12 cellular contexts compared by ENCODE assay signal in genomic region chr10:34024708-34025425, GRCh38.
DNase-seq lines count a peak whose midpoint lies in the region; ATAC-seq and TF ChIP-seq lines count a peak whose summit lies in the region.
"Had no signal": no experiment of that assay in that cellular context is flagged by ENCODE, and none has a peak within 500 bp of the region (broad histone marks: within the 10 kb centered on the region; RNA-seq: fewer than 3 reads in every experiment).

No MANE protein-coding gene starts in this region.

- peak; percentile 60 for TF ChIP-seq CTCF in PC-3 (conservative IDR thresholded peaks at IDR 0.05; ENCODE audit: low read depth, low read length)
- TF ChIP-seq CTCF in foreskin fibroblast (IDR thresholded peaks at IDR 0.05; ENCODE audit: low read depth, low read length), result no peak
- peak; percentile 25 for TF ChIP-seq CTCF in type B pancreatic cell (conservative IDR thresholded peaks at IDR 0.05)

- H4K20me1 ChIP-seq in PC-3 (ENCODE audit: low read length), result no peaks in the 10 kb centered on the region

- H3K4me2 ChIP-seq in PC-3 (ENCODE audit: low read length), result no peak overlapping the region

- CTCF ChIA-PET in PC-3 (lab: Charles Lee), result interaction anchor here (0.6 kb wide), 1 partner anchor 614 kb away, joined by 3 read pairs; no protein-coding TSS in a partner anchor

- POLR2A ChIA-PET in PC-3 (lab: Charles Lee; ENCODE audit: unreplicated experiment), result no interaction called here

- peaks cover 8% of the 10 kb centered on the region for H3K27me3 Mint-ChIP-seq in type B pancreatic cell

- H3K4me3 Mint-ChIP-seq in type B pancreatic cell, result no peak overlapping the region

- no peaks in the 10 kb centered on the region for H3K27me3 ChIP-seq in PC-3 (ENCODE audit: low read length)

- H3K9me3 Mint-ChIP-seq in type B pancreatic cell, result no peaks in the 10 kb centered on the region

- DNase-seq in Right ventricle myocardium superior, result peak; percentile 48
- DNase-seq in cardiac septum (ENCODE audit: low spot score), result no peak
- DNase-seq in PC-3, result peak; percentile 70
- DNase-seq in foreskin fibroblast, result peak; percentile 35 to 44
- DNase-seq in type B pancreatic cell (ENCODE audit: extremely low spot score, unreplicated experiment), result no peak
- DNase-seq: activated effector memory CD4-positive, alpha-beta T cell treated with anti-CD3 and anti-CD28 coated beads, Interleukin-2, amount 50 U/mL, for 16 hours; dorsolateral prefrontal cortex; stimulated activated CD8-positive, alpha-beta memory T cell treated with anti-CD3 and anti-CD28 coated beads, Interleukin-4, amount 100 ng/mL, for 48 hours had no signal

- H3K36me3 ChIP-seq in PC-3 (ENCODE audit: low read depth, low read length), result no peaks in the 10 kb centered on the region

- H2AFZ ChIP-seq in PC-3 (ENCODE audit: low read length), result no peak overlapping the region

- H3K4me1 Mint-ChIP-seq in type B pancreatic cell (ENCODE audit: unreplicated experiment), result peaks cover 20% of the 10 kb centered on the region

- H3K9me3 ChIP-seq in PC-3 (ENCODE audit: low read length), result no peaks in the 10 kb centered on the region

- H3K36me3 Mint-ChIP-seq in type B pancreatic cell, result no peaks in the 10 kb centered on the region

- no peak overlapping the region for H3K27ac ChIP-seq in PC-3 (ENCODE audit: low read length)
- H3K27ac ChIP-seq: dorsolateral prefrontal cortex had no signal

- no peak overlapping the region for H3K27ac Mint-ChIP-seq in type B pancreatic cell

- H3K4me1 ChIP-seq in PC-3 (ENCODE audit: insufficient read depth, low read length), result no peaks in the 10 kb centered on the region

- no peak for ATAC-seq in Right ventricle myocardium superior (ENCODE audit: poor library complexity)
- peak; percentile 35; the same call in 1 of the 2 replicates for ATAC-seq in PC-3
- no peak for ATAC-seq in GM18511 (IDR thresholded peaks at IDR 0.05; ENCODE audit: unreplicated experiment)
- ATAC-seq in HG03469 (IDR thresholded peaks at IDR 0.05; ENCODE audit: unreplicated experiment), result no peak
- ATAC-seq in GM21423 (IDR thresholded peaks at IDR 0.05; ENCODE audit: unreplicated experiment), result no peak

- intact Hi-C loops in Right ventricle myocardium superior (cut with DNase I) (no loop called here), cardiac septum (cut with DNase I) (no loop called here), PC-3 (cut with micrococcal nuclease) (no loop called here)

- H3K79me2 ChIP-seq in PC-3 (ENCODE audit: low read length), result no peaks in the 10 kb centered on the region

- H3F3A ChIP-seq in PC-3 (ENCODE audit: low read length, unreplicated experiment), result no peaks in the 10 kb centered on the region

- no peaks in the 10 kb centered on the region for H3K9me2 ChIP-seq in PC-3 (replicated peaks; ENCODE audit: low read length)

- no peak overlapping the region for H3K9ac ChIP-seq in PC-3 (ENCODE audit: low read length)

- no peak overlapping the region for H3K4me3 ChIP-seq in PC-3 (ENCODE audit: low read length)
- H3K4me3 ChIP-seq in foreskin fibroblast (ENCODE audit: low read depth in 1 of 2, low read length in 2 of 2), result no peak overlapping the region
- H3K4me3 ChIP-seq: dorsolateral prefrontal cortex, skin epidermis had no signal

- no TSS peak for BruUV-seq in PC-3 (replicated peaks; lab: Mats Ljungman, UMichigan)

Comparison
In these comparisons a context has a peak if more than half of its experiments do, and no peak if none do; other contexts are left out.
1. DNase-seq: peak in Right ventricle myocardium superior (single experiment), PC-3 (single experiment) and foreskin fibroblast (2 of 2); none in cardiac septum (single experiment) and type B pancreatic cell (single experiment).